In genomic region chr6:53530780-53531386, GRCh38 we compare ENCODE assay signal across 1 cellular context.
TF ChIP-seq lines count a peak whose summit lies in the region.

No MANE protein-coding gene starts in this region.

TF ChIP-seq in IMR-90, 13 proteins besides CTCF, POLR2A, EP300 and RAD21:
- TF ChIP-seq USF2 (IDR thresholded peaks at IDR 0.05; ENCODE audit: low read depth, low read length) (no peak), CEBPB (IDR thresholded peaks at IDR 0.05; ENCODE audit: low read depth, low read length) (no peak), FOS (IDR thresholded peaks at IDR 0.05; ENCODE audit: low read depth, low read length) (no peak), MAFK (IDR thresholded peaks at IDR 0.05; ENCODE audit: low read depth, low read length) (no peak), CHD1 (IDR thresholded peaks at IDR 0.05; ENCODE audit: low read depth, low read length) (no peak), ELK1 (IDR thresholded peaks at IDR 0.05; ENCODE audit: borderline replicate concordance, low read depth, low read length) (no peak), RFX5 (IDR thresholded peaks at IDR 0.05; ENCODE audit: low read depth, low read length) (no peak), NFE2L2 (IDR thresholded peaks at IDR 0.05; ENCODE audit: low read depth, low read length) (no peak), MXI1 (IDR thresholded peaks at IDR 0.05; ENCODE audit: borderline replicate concordance, low read depth, low read length) (no peak), MAZ (IDR thresholded peaks at IDR 0.05; ENCODE audit: borderline replicate concordance, low read depth, low read length) (no peak), RCOR1 (IDR thresholded peaks at IDR 0.05; ENCODE audit: insufficient replicate concordance, low read length) (no peak), SMC3 (IDR thresholded peaks at IDR 0.05; ENCODE audit: low read depth, low read length) (no peak), BHLHE40 (IDR thresholded peaks at IDR 0.05; ENCODE audit: low read depth, low read length) (no peak)
